In the genomic region with DNA sequence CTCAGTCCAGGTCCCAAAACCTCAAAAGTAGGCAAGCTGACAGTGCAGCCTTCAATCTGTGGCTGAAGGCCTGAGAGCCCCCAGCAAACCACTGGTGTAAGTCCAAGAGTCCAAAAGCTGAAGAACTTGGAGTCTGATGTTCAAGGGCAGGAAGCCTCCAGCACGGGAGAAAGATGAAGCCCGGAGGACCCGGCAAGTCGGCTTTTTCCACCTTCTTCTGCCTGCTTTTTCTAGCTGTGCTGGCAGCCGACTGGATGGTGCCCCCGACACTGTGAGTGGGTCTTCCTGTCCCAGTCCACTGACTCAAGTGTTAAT, we compare ENCODE assay signal across 11 cellular contexts. TPM values are rescaled to one million over a fixed set of nuclear protein-coding genes. Genes with fewer than 3 reads are reported as not detected.
"Had no signal": no experiment of that assay in that cellular context is flagged by ENCODE, and none has a peak within 500 bp of the region (broad histone marks: within the 10 kb centered on the region; RNA-seq: fewer than 3 reads in every experiment).

No MANE protein-coding gene starts in this region.

RNA-seq across cellular contexts. Expression of a gene that starts 52.1 kb away (rescaled TPM):
- total RNA-seq: activated CD4-positive, alpha-beta T cell treated with anti-CD3 and anti-CD28 coated beads, Interleukin-2, amount 10 ng/mL, durations not matched to agents 24 days and 14 days; activated CD8-positive, alpha-beta memory T cell treated with anti-CD3 and anti-CD28 coated beads, Interleukin-2, amount 10 ng/mL, durations not matched to agents 7 days and 5 days; activated CD8-positive, alpha-beta T cell treated with anti-CD3 and anti-CD28 coated beads for 36 hours; aorta; colonic mucosa; esophagus squamous epithelium; gastroesophageal sphincter; liver; mononuclear cell; myocyte; T-helper 1 cell treated with Interleukin-12 subunit alpha and Interleukin-12 subunit beta and Interleukin-4 antibody, amounts not matched to agents 30 ng/mL and 1 ng/mL, for 36 hours had no signal
- polyA plus RNA-seq: liver had no signal
